In the genomic region with DNA sequence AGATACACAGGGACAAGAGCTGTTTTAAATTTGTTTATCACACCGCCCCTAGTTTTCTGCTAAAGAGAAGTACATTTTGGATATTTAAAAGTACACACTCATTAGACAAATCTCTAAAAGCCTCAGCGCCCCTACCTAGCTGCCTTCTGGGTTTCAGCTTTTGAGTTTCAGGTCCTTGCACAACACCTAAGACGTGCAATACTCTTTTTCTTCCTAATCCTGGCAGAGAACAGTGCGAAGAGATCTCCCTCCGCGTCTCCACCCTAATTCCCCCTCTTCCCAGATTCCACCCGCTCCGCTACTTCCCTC, we compare ENCODE assay signal across 7 cellular contexts. TPM values are rescaled to one million over a fixed set of nuclear protein-coding genes. Genes with fewer than 3 reads are reported as not detected.
A peak's percentile ranks its signal among the peaks of the same experiment; 100 is the strongest.
DNase-seq lines count a peak whose midpoint lies in the region; ATAC-seq and TF ChIP-seq lines count a peak whose summit lies in the region.

No MANE protein-coding gene starts in this region.

- H3K27me3 Mint-ChIP-seq in T-helper 17 cell (peaks cover 22% of the 10 kb centered on the region), immature natural killer cell (ENCODE audit: low read depth in 3 of 3) (peaks cover 6 to 26% (median 15%) of the 10 kb centered on the region in 3 donors), type B pancreatic cell (peaks cover 46% of the 10 kb centered on the region)

- no peaks in the 10 kb centered on the region for H3K9me3 Mint-ChIP-seq in immature natural killer cell
- H3K9me3 Mint-ChIP-seq in type B pancreatic cell: no peaks in the 10 kb centered on the region

- ATAC-seq in GM19023 (IDR thresholded peaks at IDR 0.05; ENCODE audit: unreplicated experiment) (peak; percentile 21), HG02642 (IDR thresholded peaks at IDR 0.05; ENCODE audit: poor library complexity, unreplicated experiment) (peak; percentile 17), T-helper 17 cell (peak; percentile 5)

- no peak for TF ChIP-seq CTCF in type B pancreatic cell (conservative IDR thresholded peaks at IDR 0.05)

- H3K27ac Mint-ChIP-seq in T-helper 17 cell: no peak overlapping the region
- H3K27ac Mint-ChIP-seq in immature natural killer cell: peak overlapping the region in 3 of 6 donors; percentile 14 to 73 (median 54)
- peak overlapping the region; percentile 93 for H3K27ac Mint-ChIP-seq in type B pancreatic cell

- H3K4me3 Mint-ChIP-seq in T-helper 17 cell (peak overlapping the region; percentile 96), immature natural killer cell (peak overlapping the region; percentile 81 to 91 (median 88)), type B pancreatic cell (peak overlapping the region; percentile 97)

- no peaks in the 10 kb centered on the region for H3K9me3 ChIP-seq in T-helper 17 cell (ENCODE audit: control insufficient read depth, low read length, poor library complexity, severe bottlenecking)

- H3K4me1 Mint-ChIP-seq in T-helper 17 cell (peaks cover 8% of the 10 kb centered on the region), immature natural killer cell (peaks cover 18 to 24% of the 10 kb centered on the region in 2 donors), type B pancreatic cell (ENCODE audit: unreplicated experiment) (peaks cover 25% of the 10 kb centered on the region)

- H3K36me3 Mint-ChIP-seq in T-helper 17 cell (ENCODE audit: low read depth): peaks cover 6% of the 10 kb centered on the region
- no peaks in the 10 kb centered on the region for H3K36me3 Mint-ChIP-seq in immature natural killer cell
- peaks cover 28% of the 10 kb centered on the region for H3K36me3 Mint-ChIP-seq in type B pancreatic cell

- DNase-seq in T-helper 17 cell (no peak), immature natural killer cell (no peak), type B pancreatic cell (ENCODE audit: extremely low spot score, unreplicated experiment) (no peak), SKM-1 treated with dmso at 0.1 percent for 144 hours (lab: John Stamatoyannopoulos, UW; ENCODE audit: unreplicated experiment) (no peak), epidermal melanocyte (ENCODE audit: insufficient read length, low spot score) (no peak)

RNA-seq across cellular contexts. Expression of gene KLF5, which starts 0.4 kb away (rescaled TPM):
- 1 to 10 TPM; 3.1 to 3.7 TPM for total RNA-seq in T-helper 17 cell
- under 1 TPM in 1 of 3 donors, not detected in 2; 0.09 TPM for polyA plus RNA-seq in immature natural killer cell
- total RNA-seq in type B pancreatic cell (ENCODE audit: low replicate concordance): 189 and 632 TPM in 2 replicates

Comparison
In these comparisons a context has a peak if more than half of its experiments do, and no peak if none do; other contexts are left out.
1. RNA of gene KLF5, which starts 0.4 kb away (total RNA-seq): 189 to 632 TPM in type B pancreatic cell; 3.1 to 3.7 TPM in T-helper 17 cell; every median in the first group is over 10 times any median in the second.
2. Peak in every context shown above with its lines, with median percentiles within 50 percentile points of each other: ATAC-seq and H3K4me3 Mint-ChIP-seq.